In genomic region chr1:244437108-244437507, GRCh38 we compare ENCODE assay signal across 18 cellular contexts. TPM values are rescaled to one million over a fixed set of nuclear protein-coding genes. Genes with fewer than 3 reads are reported as not detected.
DNase-seq lines count a peak whose midpoint lies in the region; TF ChIP-seq lines count a peak whose summit lies in the region.
"Had no signal": no experiment of that assay in that cellular context is flagged by ENCODE, and none has a peak within 500 bp of the region (broad histone marks: within the 10 kb centered on the region; RNA-seq: fewer than 3 reads in every experiment).

No MANE protein-coding gene starts in this region.

- H3F3A ChIP-seq in SK-N-SH (replicated peaks; ENCODE audit: insufficient read depth) (peaks cover 31% of the 10 kb centered on the region), smooth muscle cell (ENCODE audit: low read depth) (peaks cover 3% of the 10 kb centered on the region)

- intact Hi-C loops in vagina (cut with DNase I) = no loop called here

- H3K9me3 ChIP-seq in SK-N-SH = no peaks in the 10 kb centered on the region
- no peaks in the 10 kb centered on the region for H3K9me3 ChIP-seq in smooth muscle cell (replicated peaks; ENCODE audit: low read depth)
- H3K9me3 ChIP-seq in vagina = no peaks in the 10 kb centered on the region
- H3K9me3 ChIP-seq: lower lobe of right lung, upper lobe of right lung had no signal

- CTCF ChIA-PET in activated naive CD4-positive, alpha-beta T cell treated with anti-CD3 and anti-CD28 coated beads, Interleukin-2, amount 10 ng/mL, durations not matched to agents 7 days and 5 days (lab: Charles Lee) = no interaction called here
- CTCF ChIA-PET in SK-N-SH (lab: Yijun Ruan, JAX) = no interaction called here

- H3K4me1 Mint-ChIP-seq in activated naive CD4-positive, alpha-beta T cell treated with anti-CD3 and anti-CD28 coated beads, Interleukin-2, amount 50 U/mL, for 24 hours = peaks cover 53% of the 10 kb centered on the region
- H3K4me1 Mint-ChIP-seq in activated naive CD4-positive, alpha-beta T cell treated with anti-CD3 and anti-CD28 coated beads, Interleukin-2, amount 10 ng/mL, durations not matched to agents 7 days and 5 days = peaks cover 6% of the 10 kb centered on the region
- H3K4me1 Mint-ChIP-seq: neural progenitor cell had no signal

- peak overlapping the region; percentile 4; the same call in 1 of the 2 replicates for H3K4me2 ChIP-seq in SK-N-SH
- peak overlapping the region; percentile 50 for H3K4me2 ChIP-seq in smooth muscle cell
- H3K4me2 ChIP-seq: KMS-11, neural progenitor cell had no signal

- no peak for TF ChIP-seq RAD21 in SK-N-SH (IDR thresholded peaks at IDR 0.05; ENCODE audit: low read length)

- H4K20me1 ChIP-seq in SK-N-SH (ENCODE audit: insufficient read depth) = no peaks in the 10 kb centered on the region
- H4K20me1 ChIP-seq in smooth muscle cell (ENCODE audit: low read depth) = peaks cover 20% of the 10 kb centered on the region

- H3K9ac ChIP-seq in SK-N-SH (no peak overlapping the region; the same call in 1 of the 2 replicates), smooth muscle cell (ENCODE audit: low read depth) (peak overlapping the region; percentile 63)
- H3K9ac ChIP-seq: KMS-11, neural progenitor cell had no signal

- no peak for TF ChIP-seq POLR2A in vagina (IDR thresholded peaks at IDR 0.05)

- TF ChIP-seq CTCF in SK-N-SH (IDR thresholded peaks at IDR 0.05) = no peak
- TF ChIP-seq CTCF in smooth muscle cell (IDR thresholded peaks at IDR 0.05; ENCODE audit: borderline replicate concordance, insufficient read depth, poor library complexity, severe bottlenecking) = no peak
- no peak for TF ChIP-seq CTCF in vagina (IDR thresholded peaks at IDR 0.05)

- H3K4me1 ChIP-seq in SK-N-SH (ENCODE audit: control insufficient read depth in 1 of 2, insufficient read depth in 2 of 2, low read depth in 1 of 2, low read length in 1 of 2) (peaks cover 11 to 21% of the 10 kb centered on the region in 2 experiments), smooth muscle cell (ENCODE audit: low read depth) (peaks cover 10% of the 10 kb centered on the region), vagina (peaks cover 30% of the 10 kb centered on the region)

- no peak for DNase-seq in activated naive CD4-positive, alpha-beta T cell treated with anti-CD3 and anti-CD28 coated beads, Interleukin-2, amount 10 ng/mL, durations not matched to agents 7 days and 5 days
- DNase-seq in SK-N-SH = no peak
- no peak for DNase-seq in epithelial cell of prostate (ENCODE audit: low read depth, low spot score)
- no peak for DNase-seq in smooth muscle cell (lab: John Stamatoyannopoulos, UW; ENCODE audit: unreplicated experiment)
- no peak for DNase-seq in Ammon's horn (ENCODE audit: low spot score)
- no peak for DNase-seq in 8988T
- no peak for DNase-seq in vagina (ENCODE audit: extremely low spot score in 2 of 2)
- DNase-seq: activated naive CD4-positive, alpha-beta T cell treated with anti-CD3 and anti-CD28 coated beads for 36 hours; H9; lower lobe of right lung; NCI-H146; right cardiac atrium; stimulated activated CD4-positive, alpha-beta T cell treated with anti-CD3 and anti-CD28 coated beads, Interleukin-4, amount 100 ng/mL, for 4 hours; upper lobe of right lung had no signal

- TF ChIP-seq EP300 in SK-N-SH (IDR thresholded peaks at IDR 0.05; ENCODE audit: borderline replicate concordance in 1 of 2, low read depth in 1 of 2, low read length in 1 of 2) = no peak; a peak in 1 of 4 replicates

- H3K27ac ChIP-seq in SK-N-SH (ENCODE audit: low read depth in 2 of 2, low read length in 1 of 2) (peak overlapping the region; percentile 73 to 91; a peak in 3 of 4 replicates), epithelial cell of prostate (peak overlapping the region; percentile 72), smooth muscle cell (ENCODE audit: low read depth) (peak overlapping the region; percentile 90), vagina (no peak overlapping the region)
- H3K27ac ChIP-seq: KMS-11, lower lobe of right lung, neural progenitor cell, upper lobe of right lung had no signal

- H3K9me3 Mint-ChIP-seq in activated naive CD4-positive, alpha-beta T cell treated with anti-CD3 and anti-CD28 coated beads, Interleukin-2, amount 50 U/mL, for 24 hours = no peaks in the 10 kb centered on the region
- no peaks in the 10 kb centered on the region for H3K9me3 Mint-ChIP-seq in activated naive CD4-positive, alpha-beta T cell treated with anti-CD3 and anti-CD28 coated beads, Interleukin-2, amount 10 ng/mL, durations not matched to agents 7 days and 5 days
- H3K9me3 Mint-ChIP-seq: activated naive CD4-positive, alpha-beta T cell treated with anti-CD3 and anti-CD28 coated beads for 36 hours; H9; neural progenitor cell had no signal

- H3K36me3 ChIP-seq in SK-N-SH (replicated peaks in 1 of 2; ENCODE audit: control insufficient read depth in 1 of 2, insufficient read depth in 2 of 2, low read length in 1 of 2) = peaks cover 19 to 22% of the 10 kb centered on the region in 2 experiments
- H3K36me3 ChIP-seq in smooth muscle cell (ENCODE audit: low read depth) = peaks cover 1% of the 10 kb centered on the region
- H3K36me3 ChIP-seq in vagina = peaks cover 0 to 12% of the 10 kb centered on the region in 2 donors

- no peak overlapping the region for H2AFZ ChIP-seq in SK-N-SH (ENCODE audit: low read depth)
- H2AFZ ChIP-seq in smooth muscle cell (ENCODE audit: low read depth) = no peak overlapping the region
- H2AFZ ChIP-seq: neural progenitor cell had no signal

- POLR2A ChIA-PET in SK-N-SH (lab: Yijun Ruan, JAX) = no interaction called here

- H3K4me3 Mint-ChIP-seq in activated naive CD4-positive, alpha-beta T cell treated with anti-CD3 and anti-CD28 coated beads, Interleukin-2, amount 50 U/mL, for 24 hours = no peak overlapping the region
- H3K4me3 Mint-ChIP-seq in activated naive CD4-positive, alpha-beta T cell treated with anti-CD3 and anti-CD28 coated beads, Interleukin-2, amount 10 ng/mL, durations not matched to agents 7 days and 5 days = no peak overlapping the region
- H3K4me3 Mint-ChIP-seq: activated naive CD4-positive, alpha-beta T cell treated with anti-CD3 and anti-CD28 coated beads for 36 hours; H9; neural progenitor cell had no signal

- peaks cover 12% of the 10 kb centered on the region for H3K36me3 Mint-ChIP-seq in activated naive CD4-positive, alpha-beta T cell treated with anti-CD3 and anti-CD28 coated beads, Interleukin-2, amount 50 U/mL, for 24 hours
- peaks cover 24% of the 10 kb centered on the region for H3K36me3 Mint-ChIP-seq in activated naive CD4-positive, alpha-beta T cell treated with anti-CD3 and anti-CD28 coated beads, Interleukin-2, amount 10 ng/mL, durations not matched to agents 7 days and 5 days

- peak overlapping the region; percentile 98 for H3K27ac Mint-ChIP-seq in activated naive CD4-positive, alpha-beta T cell treated with anti-CD3 and anti-CD28 coated beads, Interleukin-2, amount 50 U/mL, for 24 hours
- H3K27ac Mint-ChIP-seq in activated naive CD4-positive, alpha-beta T cell treated with anti-CD3 and anti-CD28 coated beads, Interleukin-2, amount 10 ng/mL, durations not matched to agents 7 days and 5 days = no peak overlapping the region
- H3K27ac Mint-ChIP-seq: neural progenitor cell had no signal

- H3K27me3 ChIP-seq in SK-N-SH (ENCODE audit: insufficient read depth) = no peaks in the 10 kb centered on the region
- no peaks in the 10 kb centered on the region for H3K27me3 ChIP-seq in smooth muscle cell (ENCODE audit: low read depth)
- H3K27me3 ChIP-seq in vagina = no peaks in the 10 kb centered on the region
- H3K27me3 ChIP-seq: neural progenitor cell, upper lobe of right lung had no signal

- H3K79me2 ChIP-seq in SK-N-SH (ENCODE audit: insufficient read depth) (peaks cover 70% of the 10 kb centered on the region), smooth muscle cell (ENCODE audit: low read depth) (peaks cover 31% of the 10 kb centered on the region)

- H3K4me3 ChIP-seq in SK-N-SH (ENCODE audit: low read depth in 2 of 2, low read length in 1 of 2) (no peak overlapping the region), smooth muscle cell (no peak overlapping the region), vagina (no peak overlapping the region)
- H3K4me3 ChIP-seq: lower lobe of right lung, neural progenitor cell, upper lobe of right lung had no signal

- H3K9me2 ChIP-seq in SK-N-SH = no peaks in the 10 kb centered on the region

- no peaks in the 10 kb centered on the region for H3K27me3 Mint-ChIP-seq in activated naive CD4-positive, alpha-beta T cell treated with anti-CD3 and anti-CD28 coated beads, Interleukin-2, amount 50 U/mL, for 24 hours
- no peaks in the 10 kb centered on the region for H3K27me3 Mint-ChIP-seq in activated naive CD4-positive, alpha-beta T cell treated with anti-CD3 and anti-CD28 coated beads, Interleukin-2, amount 10 ng/mL, durations not matched to agents 7 days and 5 days

TF ChIP-seq in SK-N-SH, 30 proteins besides CTCF, POLR2A, EP300 and RAD21 (continues in another document):
- TF ChIP-seq RXRA (IDR thresholded peaks at IDR 0.05; ENCODE audit: borderline replicate concordance, low read depth) (peak; percentile 63; the same call in 1 of the 2 replicates), JUND (IDR thresholded peaks at IDR 0.05) (peak; percentile 63), FOSL2 (IDR thresholded peaks at IDR 0.05; ENCODE audit: borderline replicate concordance, low read depth) (peak; percentile 70)
- TF ChIP-seq, protein P1, sequence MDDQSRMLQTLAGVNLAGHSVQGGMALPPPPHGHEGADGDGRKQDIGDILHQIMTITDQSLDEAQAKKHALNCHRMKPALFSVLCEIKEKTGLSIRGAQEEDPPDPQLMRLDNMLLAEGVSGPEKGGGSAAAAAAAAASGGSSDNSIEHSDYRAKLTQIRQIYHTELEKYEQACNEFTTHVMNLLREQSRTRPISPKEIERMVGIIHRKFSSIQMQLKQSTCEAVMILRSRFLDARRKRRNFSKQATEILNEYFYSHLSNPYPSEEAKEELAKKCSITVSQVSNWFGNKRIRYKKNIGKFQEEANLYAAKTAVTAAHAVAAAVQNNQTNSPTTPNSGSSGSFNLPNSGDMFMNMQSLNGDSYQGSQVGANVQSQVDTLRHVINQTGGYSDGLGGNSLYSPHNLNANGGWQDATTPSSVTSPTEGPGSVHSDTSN (IDR thresholded peaks at IDR 0.05) = no peak

RNA-seq across cellular contexts. Expression of gene ADSS2, which starts 14.6 kb away (rescaled TPM):
- polyA plus RNA-seq in SK-N-SH (2012; rRNA removed) (30.7 and 35.7 TPM in 2 replicates), smooth muscle cell (13.8 and 18.9 TPM in 2 replicates)
- 46.1 and 62.1 TPM in 2 replicates for polyA plus RNA-seq in SK-N-SH (2012; cell fraction: cytosol; rRNA removed)
- polyA plus RNA-seq in SK-N-SH (2012; cell fraction: nucleus; rRNA removed) = 14.4 and 21.8 TPM in 2 replicates
- total RNA-seq in smooth muscle cell (35.1 and 44.1 TPM in 2 replicates), vagina (38.1 TPM)

RNA-seq across cellular contexts. Expression of gene CATSPERE, which starts 24.0 kb away (rescaled TPM):
- polyA plus RNA-seq in SK-N-SH (2012; rRNA removed) = 0.30 and 0.54 TPM in 2 replicates
- polyA plus RNA-seq in SK-N-SH (2012; cell fraction: cytosol; rRNA removed) = 0.16 and 0.27 TPM in 2 replicates
- polyA plus RNA-seq in SK-N-SH (2012; cell fraction: nucleus; rRNA removed) = 0.95 and 2.5 TPM in 2 replicates
- total RNA-seq in smooth muscle cell = 0.49 and 0.63 TPM in 2 replicates
- 0.11 and 0.71 TPM in 2 replicates for polyA plus RNA-seq in smooth muscle cell
- total RNA-seq in vagina = 0.98 TPM
- total RNA-seq: NCI-H460 had no signal
